Comparison of ENCODE assay signal across 1 cellular context in the genomic region with DNA sequence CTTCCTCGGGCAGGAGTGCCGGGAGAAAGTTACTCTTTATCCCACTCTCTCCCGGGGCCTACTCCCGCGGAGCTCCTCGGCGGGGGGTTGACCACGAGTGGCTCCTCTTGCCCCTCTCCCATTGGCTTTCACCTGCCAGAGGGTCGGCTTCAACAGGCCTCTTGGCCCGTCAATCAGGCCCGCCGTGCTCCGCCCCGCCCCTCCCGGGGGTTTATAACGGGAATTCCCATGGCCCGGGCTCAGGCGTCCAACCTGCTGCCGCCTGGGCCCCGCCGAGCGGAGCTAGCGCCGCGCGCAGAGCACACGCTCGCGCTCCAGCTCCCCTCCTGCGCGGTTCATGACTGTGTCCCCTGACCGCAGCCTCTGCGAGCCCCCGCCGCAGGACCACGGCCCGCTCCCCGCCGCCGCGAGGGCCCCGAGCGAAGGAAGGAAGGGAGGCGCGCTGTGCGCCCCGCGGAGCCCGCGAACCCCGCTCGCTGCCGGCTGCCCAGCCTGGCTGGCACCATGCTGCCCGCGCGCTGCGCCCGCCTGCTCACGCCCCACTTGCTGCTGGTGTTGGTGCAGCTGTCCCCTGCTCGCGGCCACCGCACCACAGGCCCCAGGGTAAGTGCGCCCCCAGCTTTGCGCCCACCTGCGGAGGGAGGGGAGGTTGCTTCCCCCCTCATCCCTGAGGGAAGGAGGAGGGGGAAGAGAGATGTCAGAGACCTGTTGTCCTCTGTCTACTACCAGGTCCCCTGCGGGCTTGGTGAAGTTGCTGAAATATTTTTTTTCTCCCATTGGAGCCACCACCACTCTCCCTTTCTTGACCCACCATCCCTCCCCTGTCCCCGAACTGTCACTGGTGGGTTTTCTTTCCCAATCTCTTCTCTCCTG.
TF ChIP-seq lines count a peak whose summit lies in the region.

A gene with protein sequence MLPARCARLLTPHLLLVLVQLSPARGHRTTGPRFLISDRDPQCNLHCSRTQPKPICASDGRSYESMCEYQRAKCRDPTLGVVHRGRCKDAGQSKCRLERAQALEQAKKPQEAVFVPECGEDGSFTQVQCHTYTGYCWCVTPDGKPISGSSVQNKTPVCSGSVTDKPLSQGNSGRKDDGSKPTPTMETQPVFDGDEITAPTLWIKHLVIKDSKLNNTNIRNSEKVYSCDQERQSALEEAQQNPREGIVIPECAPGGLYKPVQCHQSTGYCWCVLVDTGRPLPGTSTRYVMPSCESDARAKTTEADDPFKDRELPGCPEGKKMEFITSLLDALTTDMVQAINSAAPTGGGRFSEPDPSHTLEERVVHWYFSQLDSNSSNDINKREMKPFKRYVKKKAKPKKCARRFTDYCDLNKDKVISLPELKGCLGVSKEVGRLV (plus strand): TSS at position 242 of the 873 bp plus-strand sequence. CDS start 263 bp downstream, at position 505.

TF ChIP-seq in HEK293, 187 proteins besides CTCF, POLR2A, EP300 and RAD21 (continued from another document):
- TF ChIP-seq, protein P1, sequence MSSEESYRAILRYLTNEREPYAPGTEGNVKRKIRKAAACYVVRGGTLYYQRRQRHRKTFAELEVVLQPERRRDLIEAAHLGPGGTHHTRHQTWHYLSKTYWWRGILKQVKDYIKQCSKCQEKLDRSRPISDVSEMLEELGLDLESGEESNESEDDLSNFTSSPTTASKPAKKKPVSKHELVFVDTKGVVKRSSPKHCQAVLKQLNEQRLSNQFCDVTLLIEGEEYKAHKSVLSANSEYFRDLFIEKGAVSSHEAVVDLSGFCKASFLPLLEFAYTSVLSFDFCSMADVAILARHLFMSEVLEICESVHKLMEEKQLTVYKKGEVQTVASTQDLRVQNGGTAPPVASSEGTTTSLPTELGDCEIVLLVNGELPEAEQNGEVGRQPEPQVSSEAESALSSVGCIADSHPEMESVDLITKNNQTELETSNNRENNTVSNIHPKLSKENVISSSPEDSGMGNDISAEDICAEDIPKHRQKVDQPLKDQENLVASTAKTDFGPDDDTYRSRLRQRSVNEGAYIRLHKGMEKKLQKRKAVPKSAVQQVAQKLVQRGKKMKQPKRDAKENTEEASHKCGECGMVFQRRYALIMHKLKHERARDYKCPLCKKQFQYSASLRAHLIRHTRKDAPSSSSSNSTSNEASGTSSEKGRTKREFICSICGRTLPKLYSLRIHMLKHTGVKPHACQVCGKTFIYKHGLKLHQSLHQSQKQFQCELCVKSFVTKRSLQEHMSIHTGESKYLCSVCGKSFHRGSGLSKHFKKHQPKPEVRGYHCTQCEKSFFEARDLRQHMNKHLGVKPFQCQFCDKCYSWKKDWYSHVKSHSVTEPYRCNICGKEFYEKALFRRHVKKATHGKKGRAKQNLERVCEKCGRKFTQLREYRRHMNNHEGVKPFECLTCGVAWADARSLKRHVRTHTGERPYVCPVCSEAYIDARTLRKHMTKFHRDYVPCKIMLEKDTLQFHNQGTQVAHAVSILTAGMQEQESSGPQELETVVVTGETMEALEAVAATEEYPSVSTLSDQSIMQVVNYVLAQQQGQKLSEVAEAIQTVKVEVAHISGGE (tag by site-specific recombination; conservative IDR thresholded peaks at IDR 0.05; ENCODE audit: low read depth), result 0 out of 2 replicates have a peak, but pooled peaks have one; percentile 5
- 0 out of 2 replicates have a peak, but pooled peaks have one; percentile 27 for TF ChIP-seq SP3 (tag by site-specific recombination; IDR thresholded peaks at IDR 0.05)
- no peak for TF ChIP-seq WT1 (tag by site-specific recombination; IDR thresholded peaks at IDR 0.05)
- no peak for TF ChIP-seq ZNF140 (tag by site-specific recombination; IDR thresholded peaks at IDR 0.05)
- no peak for TF ChIP-seq ZNF549 (tag by site-specific recombination; IDR thresholded peaks at IDR 0.05)
- 0 out of 2 replicates have a peak, but pooled peaks have one; percentile 8 for TF ChIP-seq SCRT1 (tag by site-specific recombination; IDR thresholded peaks at IDR 0.05; ENCODE audit: borderline replicate concordance)
- TF ChIP-seq TCF7L2 (IDR thresholded peaks at IDR 0.05; ENCODE audit: borderline replicate concordance, low read depth, low read length), result no peak
- TF ChIP-seq ZNF155 (tag by site-specific recombination; IDR thresholded peaks at IDR 0.05), result no peak
- TF ChIP-seq, protein P2, sequence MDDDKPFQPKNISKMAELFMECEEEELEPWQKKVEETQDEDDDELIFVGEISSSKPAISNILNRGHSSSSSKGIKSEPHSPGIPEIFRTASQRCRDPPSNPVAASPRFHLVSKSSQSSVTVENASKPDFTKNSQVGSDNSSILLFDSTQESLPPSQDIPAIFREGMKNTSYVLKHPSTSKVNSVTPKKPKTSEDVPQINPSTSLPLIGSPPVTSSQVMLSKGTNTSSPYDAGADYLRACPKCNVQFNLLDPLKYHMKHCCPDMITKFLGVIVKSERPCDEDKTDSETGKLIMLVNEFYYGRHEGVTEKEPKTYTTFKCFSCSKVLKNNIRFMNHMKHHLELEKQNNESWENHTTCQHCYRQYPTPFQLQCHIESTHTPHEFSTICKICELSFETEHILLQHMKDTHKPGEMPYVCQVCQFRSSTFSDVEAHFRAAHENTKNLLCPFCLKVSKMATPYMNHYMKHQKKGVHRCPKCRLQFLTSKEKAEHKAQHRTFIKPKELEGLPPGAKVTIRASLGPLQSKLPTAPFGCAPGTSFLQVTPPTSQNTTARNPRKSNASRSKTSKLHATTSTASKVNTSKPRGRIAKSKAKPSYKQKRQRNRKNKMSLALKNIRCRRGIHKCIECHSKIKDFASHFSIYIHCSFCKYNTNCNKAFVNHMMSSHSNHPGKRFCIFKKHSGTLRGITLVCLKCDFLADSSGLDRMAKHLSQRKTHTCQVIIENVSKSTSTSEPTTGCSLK (tag by site-specific recombination; IDR thresholded peaks at IDR 0.05), result no peak
- TF ChIP-seq ZSCAN30 (tag by site-specific recombination; IDR thresholded peaks at IDR 0.05), result peak; percentile 58
- TF ChIP-seq FEZF1 (tag by site-specific recombination; IDR thresholded peaks at IDR 0.05), result no peak
- TF ChIP-seq KLF8 (tag by site-specific recombination; IDR thresholded peaks at IDR 0.05), result no peak
- no peak for TF ChIP-seq GLI4 (tag by site-specific recombination; IDR thresholded peaks at IDR 0.05)
- TF ChIP-seq KLF16 (tag by site-specific recombination; IDR thresholded peaks at IDR 0.05), result no peak
- TF ChIP-seq, protein P3, sequence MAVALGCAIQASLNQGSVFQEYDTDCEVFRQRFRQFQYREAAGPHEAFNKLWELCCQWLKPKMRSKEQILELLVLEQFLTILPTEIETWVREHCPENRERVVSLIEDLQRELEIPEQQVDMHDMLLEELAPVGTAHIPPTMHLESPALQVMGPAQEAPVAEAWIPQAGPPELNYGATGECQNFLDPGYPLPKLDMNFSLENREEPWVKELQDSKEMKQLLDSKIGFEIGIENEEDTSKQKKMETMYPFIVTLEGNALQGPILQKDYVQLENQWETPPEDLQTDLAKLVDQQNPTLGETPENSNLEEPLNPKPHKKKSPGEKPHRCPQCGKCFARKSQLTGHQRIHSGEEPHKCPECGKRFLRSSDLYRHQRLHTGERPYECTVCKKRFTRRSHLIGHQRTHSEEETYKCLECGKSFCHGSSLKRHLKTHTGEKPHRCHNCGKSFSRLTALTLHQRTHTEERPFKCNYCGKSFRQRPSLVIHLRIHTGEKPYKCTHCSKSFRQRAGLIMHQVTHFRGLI (tag by site-specific recombination; IDR thresholded peaks at IDR 0.05), result peak; percentile 54; the same call in 1 of the 2 replicates
- TF ChIP-seq, protein P4, sequence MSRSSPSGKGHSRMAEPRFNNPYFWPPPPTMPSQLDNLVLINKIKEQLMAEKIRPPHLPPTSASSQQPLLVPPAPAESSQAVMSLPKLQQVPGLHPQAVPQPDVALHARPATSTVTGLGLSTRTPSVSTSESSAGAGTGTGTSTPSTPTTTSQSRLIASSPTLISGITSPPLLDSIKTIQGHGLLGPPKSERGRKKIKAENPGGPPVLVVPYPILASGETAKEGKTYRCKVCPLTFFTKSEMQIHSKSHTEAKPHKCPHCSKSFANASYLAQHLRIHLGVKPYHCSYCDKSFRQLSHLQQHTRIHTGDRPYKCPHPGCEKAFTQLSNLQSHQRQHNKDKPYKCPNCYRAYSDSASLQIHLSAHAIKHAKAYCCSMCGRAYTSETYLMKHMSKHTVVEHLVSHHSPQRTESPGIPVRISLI (tag by site-specific recombination; IDR thresholded peaks at IDR 0.05), result no peak
- TF ChIP-seq ZNF654 (tag by site-specific recombination; IDR thresholded peaks at IDR 0.05; ENCODE audit: low read depth), result no peak
- TF ChIP-seq ZBTB48 (tag by site-specific recombination; IDR thresholded peaks at IDR 0.05), result no peak
- TF ChIP-seq ZNF701 (tag by site-specific recombination; IDR thresholded peaks at IDR 0.05), result no peak
- TF ChIP-seq, protein P5, sequence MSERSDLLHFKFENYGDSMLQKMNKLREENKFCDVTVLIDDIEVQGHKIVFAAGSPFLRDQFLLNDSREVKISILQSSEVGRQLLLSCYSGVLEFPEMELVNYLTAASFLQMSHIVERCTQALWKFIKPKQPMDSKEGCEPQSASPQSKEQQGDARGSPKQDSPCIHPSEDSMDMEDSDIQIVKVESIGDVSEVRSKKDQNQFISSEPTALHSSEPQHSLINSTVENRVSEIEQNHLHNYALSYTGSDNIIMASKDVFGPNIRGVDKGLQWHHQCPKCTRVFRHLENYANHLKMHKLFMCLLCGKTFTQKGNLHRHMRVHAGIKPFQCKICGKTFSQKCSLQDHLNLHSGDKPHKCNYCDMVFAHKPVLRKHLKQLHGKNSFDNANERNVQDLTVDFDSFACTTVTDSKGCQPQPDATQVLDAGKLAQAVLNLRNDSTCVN (tag by site-specific recombination; optimal IDR thresholded peaks at IDR 0.05), result peak; percentile 81
- no peak for TF ChIP-seq ZNF626 (tag by site-specific recombination; IDR thresholded peaks at IDR 0.05)
- no peak for TF ChIP-seq ZNF843 (tag by site-specific recombination; IDR thresholded peaks at IDR 0.05)
- no peak for TF ChIP-seq ZNF792 (tag by site-specific recombination; IDR thresholded peaks at IDR 0.05)
- TF ChIP-seq, protein P6, sequence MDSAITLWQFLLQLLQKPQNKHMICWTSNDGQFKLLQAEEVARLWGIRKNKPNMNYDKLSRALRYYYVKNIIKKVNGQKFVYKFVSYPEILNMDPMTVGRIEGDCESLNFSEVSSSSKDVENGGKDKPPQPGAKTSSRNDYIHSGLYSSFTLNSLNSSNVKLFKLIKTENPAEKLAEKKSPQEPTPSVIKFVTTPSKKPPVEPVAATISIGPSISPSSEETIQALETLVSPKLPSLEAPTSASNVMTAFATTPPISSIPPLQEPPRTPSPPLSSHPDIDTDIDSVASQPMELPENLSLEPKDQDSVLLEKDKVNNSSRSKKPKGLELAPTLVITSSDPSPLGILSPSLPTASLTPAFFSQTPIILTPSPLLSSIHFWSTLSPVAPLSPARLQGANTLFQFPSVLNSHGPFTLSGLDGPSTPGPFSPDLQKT (IDR thresholded peaks at IDR 0.05; ENCODE audit: borderline replicate concordance, low read depth, low read length), result no peak
- TF ChIP-seq ZNF621 (tag by site-specific recombination; IDR thresholded peaks at IDR 0.05), result no peak
- no peak for TF ChIP-seq ZNF623 (tag by site-specific recombination; IDR thresholded peaks at IDR 0.05)
- no peak for TF ChIP-seq ZNF133 (tag by site-specific recombination; IDR thresholded peaks at IDR 0.05)
- TF ChIP-seq ZFP37 (tag by site-specific recombination; IDR thresholded peaks at IDR 0.05), result no peak
- peak; percentile 15; the same call in 1 of the 2 replicates for TF ChIP-seq ZBTB8A (tag by site-specific recombination; IDR thresholded peaks at IDR 0.05)
- no peak for TF ChIP-seq KLF1 (tag by site-specific recombination; IDR thresholded peaks at IDR 0.05)
- TF ChIP-seq ZBTB17 (tag by site-specific recombination; IDR thresholded peaks at IDR 0.05), result no peak
- TF ChIP-seq ZNF596 (tag by site-specific recombination; IDR thresholded peaks at IDR 0.05), result no peak
- TF ChIP-seq, protein P7, sequence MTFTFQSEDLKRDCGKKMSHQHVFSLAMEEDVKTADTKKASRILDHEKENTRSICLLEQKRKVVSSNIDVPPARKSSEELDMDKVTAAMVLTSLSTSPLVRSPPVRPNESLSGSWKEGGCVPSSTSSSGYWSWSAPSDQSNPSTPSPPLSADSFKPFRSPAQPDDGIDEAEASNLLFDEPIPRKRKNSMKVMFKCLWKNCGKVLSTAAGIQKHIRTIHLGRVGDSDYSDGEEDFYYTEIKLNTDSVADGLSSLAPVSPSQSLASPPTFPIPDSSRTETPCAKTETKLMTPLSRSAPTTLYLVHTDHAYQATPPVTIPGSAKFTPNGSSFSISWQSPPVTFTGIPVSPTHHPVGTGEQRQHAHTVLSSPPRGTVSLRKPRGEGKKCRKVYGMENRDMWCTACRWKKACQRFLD (tag by site-specific recombination; IDR thresholded peaks at IDR 0.05), result no peak
- no peak for TF ChIP-seq ZNF138 (tag by site-specific recombination; IDR thresholded peaks at IDR 0.05; ENCODE audit: borderline replicate concordance)
- TF ChIP-seq ZNF211 (tag by site-specific recombination; IDR thresholded peaks at IDR 0.05; ENCODE audit: low read depth), result no peak
